In the genomic region with DNA sequence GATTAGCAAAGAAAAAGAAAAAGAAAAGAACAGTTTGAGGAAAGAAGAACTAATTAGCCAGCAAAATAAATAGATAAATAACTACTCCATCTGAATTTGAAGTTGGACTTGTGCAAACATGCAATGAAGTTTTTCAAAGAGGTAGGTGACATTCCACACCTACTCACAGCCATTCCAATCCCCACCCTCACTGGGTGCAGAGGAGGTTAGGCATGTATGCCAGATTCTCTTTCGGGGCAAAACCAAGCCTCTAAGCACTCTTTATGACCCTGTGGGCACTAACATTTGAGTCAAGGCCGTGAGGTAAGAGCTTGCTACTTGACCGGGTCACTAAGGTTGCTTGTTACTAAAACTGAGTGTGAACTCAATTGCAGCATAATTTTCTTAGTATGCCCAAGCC, we compare ENCODE assay signal across 30 cellular contexts.
DNase-seq lines count a peak whose midpoint lies in the region; ATAC-seq and TF ChIP-seq lines count a peak whose summit lies in the region.
"Had no signal": no experiment of that assay in that cellular context is flagged by ENCODE, and none has a peak within 500 bp of the region (broad histone marks: within the 10 kb centered on the region; RNA-seq: fewer than 3 reads in every experiment).

No MANE protein-coding gene starts in this region.

- no peaks in the 10 kb centered on the region for H3K4me1 Mint-ChIP-seq in activated T-cell treated with anti-CD3 and anti-CD28 coated beads, Interleukin-2, amount 50 U/mL, for 24 hours (ENCODE audit: low read depth)
- H3K4me1 Mint-ChIP-seq: activated CD4-positive, alpha-beta T cell treated with anti-CD3 and anti-CD28 coated beads, Interleukin-2, amount 10 ng/mL, durations not matched to agents 24 days and 14 days; brain; CD14-positive monocyte; nephron progenitor cell; stimulated activated memory B cell treated with anti-CD40 and anti-IgM and Interleukin-4, amounts not matched to agents 10 μg/mL and 1 μg/mL and 100 μg/mL, for 72 hours had no signal

- H3K79me2 ChIP-seq in mammary epithelial cell (ENCODE audit: insufficient read depth, low read length), result no peaks in the 10 kb centered on the region
- H3K79me2 ChIP-seq: parathyroid adenoma had no signal

- H3K4me2 ChIP-seq in mammary epithelial cell (ENCODE audit: insufficient read depth, low read depth, low read length), result peak overlapping the region; percentile 52
- H3K4me2 ChIP-seq: KMS-11 had no signal

- no TSS peak for BruUV-seq in mammary epithelial cell (replicated peaks; lab: Mats Ljungman, UMichigan)

- CTCF ChIA-PET in mammary epithelial cell (lab: Charles Lee; ENCODE audit: low non-redundant PET), result no interaction called here

- H2AFZ ChIP-seq in mammary epithelial cell (ENCODE audit: low read depth, low read length), result peak overlapping the region; percentile 64
- H2AFZ ChIP-seq: parathyroid adenoma had no signal

- H3K4me1 ChIP-seq in mammary epithelial cell (ENCODE audit: insufficient read depth, low read length) (no peaks in the 10 kb centered on the region), lung (ENCODE audit: control insufficient read depth in 2 of 2, insufficient read depth in 2 of 2, low read length in 2 of 2) (no peaks in the 10 kb centered on the region), upper lobe of right lung (peaks cover 4% of the 10 kb centered on the region)
- H3K4me1 ChIP-seq: parathyroid adenoma, right atrium auricular region, suprapubic skin, vagina had no signal

- no peaks in the 10 kb centered on the region for H3K27me3 Mint-ChIP-seq in activated T-cell treated with anti-CD3 and anti-CD28 coated beads, Interleukin-2, amount 50 U/mL, for 24 hours
- H3K27me3 Mint-ChIP-seq: activated CD4-positive, alpha-beta T cell treated with anti-CD3 and anti-CD28 coated beads, Interleukin-2, amount 10 ng/mL, durations not matched to agents 24 days and 14 days; brain; stimulated activated memory B cell treated with anti-CD40 and anti-IgM and Interleukin-4, amounts not matched to agents 10 μg/mL and 1 μg/mL and 100 μg/mL, for 72 hours had no signal

- no peak overlapping the region for H3K4me3 ChIP-seq in mammary epithelial cell (replicated peaks in 1 of 3; ENCODE audit: insufficient read depth in 1 of 3, low read depth in 2 of 3, low read length in 3 of 3)
- H3K4me3 ChIP-seq in lung, result no peak overlapping the region
- H3K4me3 ChIP-seq in upper lobe of right lung, result no peak overlapping the region
- H3K4me3 ChIP-seq: dorsolateral prefrontal cortex, GM12878, mucosa of descending colon, right atrium auricular region, suprapubic skin, vagina had no signal

- H3K9ac ChIP-seq in mammary epithelial cell (ENCODE audit: insufficient read depth, low read length), result no peak overlapping the region
- H3K9ac ChIP-seq: KMS-11, parathyroid adenoma had no signal

- dilution Hi-C loops in mammary epithelial cell (cut with HindIII; ENCODE audit: low sequenced_read_pairs), result no loop called here

- no peaks in the 10 kb centered on the region for H3K9me3 ChIP-seq in mammary epithelial cell (replicated peaks; ENCODE audit: insufficient read depth, low read length)
- no peaks in the 10 kb centered on the region for H3K9me3 ChIP-seq in lung (ENCODE audit: control insufficient read depth in 2 of 2, insufficient read depth in 1 of 2, low read length in 1 of 2)
- no peaks in the 10 kb centered on the region for H3K9me3 ChIP-seq in upper lobe of right lung
- H3K9me3 ChIP-seq: mucosa of descending colon, right atrium auricular region, suprapubic skin, vagina had no signal

- in situ Hi-C loops in mammary epithelial cell (cut with MboI; ENCODE audit: low sequenced_read_pairs in 2 of 2), result no loop called here

- no peaks in the 10 kb centered on the region for H3K27me3 ChIP-seq in mammary epithelial cell (ENCODE audit: insufficient read depth, low read length)
- H3K27me3 ChIP-seq in lung (ENCODE audit: control insufficient read depth, insufficient read depth), result no peaks in the 10 kb centered on the region
- no peaks in the 10 kb centered on the region for H3K27me3 ChIP-seq in upper lobe of right lung
- H3K27me3 ChIP-seq: dorsolateral prefrontal cortex, right atrium auricular region, suprapubic skin, vagina had no signal

- no peaks in the 10 kb centered on the region for H3K9me3 Mint-ChIP-seq in activated T-cell treated with anti-CD3 and anti-CD28 coated beads, Interleukin-2, amount 50 U/mL, for 24 hours
- H3K9me3 Mint-ChIP-seq: activated CD4-positive, alpha-beta T cell treated with anti-CD3 and anti-CD28 coated beads, Interleukin-2, amount 10 ng/mL, durations not matched to agents 24 days and 14 days; brain; nephron progenitor cell; stimulated activated memory B cell treated with anti-CD40 and anti-IgM and Interleukin-4, amounts not matched to agents 10 μg/mL and 1 μg/mL and 100 μg/mL, for 72 hours had no signal

- WGBS in mammary epithelial cell (ENCODE audit: low coverage, missing lambda C conversion rate), result 4% methylated on average over 3 of the region's 3 CpGs
- WGBS in lung, 2 donors, result 65 to 78% methylated on average over 3 of the region's 3 CpGs

- H3K4me3 Mint-ChIP-seq in activated T-cell treated with anti-CD3 and anti-CD28 coated beads, Interleukin-2, amount 50 U/mL, for 24 hours, result no peak overlapping the region
- H3K4me3 Mint-ChIP-seq: activated CD4-positive, alpha-beta T cell treated with anti-CD3 and anti-CD28 coated beads, Interleukin-2, amount 10 ng/mL, durations not matched to agents 24 days and 14 days; brain; CD14-positive monocyte; nephron progenitor cell; stimulated activated memory B cell treated with anti-CD40 and anti-IgM and Interleukin-4, amounts not matched to agents 10 μg/mL and 1 μg/mL and 100 μg/mL, for 72 hours had no signal

- H3K36me3 Mint-ChIP-seq in activated T-cell treated with anti-CD3 and anti-CD28 coated beads, Interleukin-2, amount 50 U/mL, for 24 hours (ENCODE audit: low read depth), result no peaks in the 10 kb centered on the region
- H3K36me3 Mint-ChIP-seq: brain; CD14-positive monocyte; stimulated activated memory B cell treated with anti-CD40 and anti-IgM and Interleukin-4, amounts not matched to agents 10 μg/mL and 1 μg/mL and 100 μg/mL, for 72 hours had no signal

- no peak overlapping the region for H3K27ac Mint-ChIP-seq in activated T-cell treated with anti-CD3 and anti-CD28 coated beads, Interleukin-2, amount 50 U/mL, for 24 hours
- H3K27ac Mint-ChIP-seq: activated CD4-positive, alpha-beta T cell treated with anti-CD3 and anti-CD28 coated beads, Interleukin-2, amount 10 ng/mL, durations not matched to agents 24 days and 14 days; brain; CD14-positive monocyte; nephron progenitor cell; stimulated activated memory B cell treated with anti-CD40 and anti-IgM and Interleukin-4, amounts not matched to agents 10 μg/mL and 1 μg/mL and 100 μg/mL, for 72 hours had no signal

- no peaks in the 10 kb centered on the region for H3K36me3 ChIP-seq in mammary epithelial cell (ENCODE audit: insufficient read depth, low read length)
- no peaks in the 10 kb centered on the region for H3K36me3 ChIP-seq in lung (ENCODE audit: control insufficient read depth in 2 of 2, insufficient read depth in 2 of 2, low read length in 2 of 2)
- no peaks in the 10 kb centered on the region for H3K36me3 ChIP-seq in upper lobe of right lung
- H3K36me3 ChIP-seq: right atrium auricular region, suprapubic skin, vagina, WERI-Rb-1 had no signal

- intact Hi-C loops in mammary epithelial cell (cut with micrococcal nuclease), result no loop called here
- intact Hi-C loops in upper lobe of right lung (cut with DNase I), result no loop called here

- no peak for TF ChIP-seq CTCF in mammary epithelial cell (conservative IDR thresholded peaks at IDR 0.05 in 1 of 2, IDR thresholded peaks at IDR 0.05 in 1 of 2; ENCODE audit: extremely low read depth in 1 of 2, insufficient read depth in 1 of 2, low read depth in 1 of 2, low read length in 2 of 2)
- TF ChIP-seq CTCF in lung (IDR thresholded peaks at IDR 0.05; ENCODE audit: control extremely low read depth, extremely low read depth), result no peak
- TF ChIP-seq CTCF in upper lobe of right lung (IDR thresholded peaks at IDR 0.05), result no peak

- peak; percentile 5 for DNase-seq in HuH-7.5 (ENCODE audit: low spot score)
- DNase-seq in mammary epithelial cell, result peak; percentile 84
- no peak for DNase-seq in lung (ENCODE audit: low spot score)
- DNase-seq in upper lobe of right lung, result no peak
- DNase-seq in substantia nigra (lab: John Stamatoyannopoulos, UW), result no peak
- no peak for DNase-seq in activated T-cell treated with anti-CD3 and anti-CD28 coated beads, Interleukin-2, amount 50 U/mL, for 24 hours
- DNase-seq in NCI-H526 treated with DMSO at 0.1 percent for 48 hours (lab: John Stamatoyannopoulos, UW), result no peak
- DNase-seq: activated CD4-positive, alpha-beta T cell treated with anti-CD3 and anti-CD28 coated beads, Interleukin-2, amount 10 ng/mL, durations not matched to agents 24 days and 14 days; activated naive CD4-positive, alpha-beta T cell treated with Interleukin-2 at 50 U/mL for 16 hours; dorsolateral prefrontal cortex; mucosa of descending colon; NCI-H1436; NCI-H2081 treated with DMSO at 0.1 percent for 48 hours; NCI-H446; NCI-H82; nephron progenitor cell; SHP77; stimulated activated CD4-positive, alpha-beta T cell treated with anti-CD3 and anti-CD28 coated beads, Interleukin-4, amount 100 ng/mL, for 1 hour; T-helper 9 cell; WERI-Rb-1 had no signal

- ATAC-seq in lung (ENCODE audit: insufficient read depth, low FRiP score) (peak; percentile 47), upper lobe of right lung (peak; percentile 83), HG03520 (IDR thresholded peaks at IDR 0.05; ENCODE audit: unreplicated experiment) (no peak)
- ATAC-seq: GM12878; mucosa of descending colon; stimulated activated memory B cell treated with anti-CD40 and anti-IgM and Interleukin-4, amounts not matched to agents 10 μg/mL and 1 μg/mL and 100 μg/mL, for 72 hours had no signal

- H4K20me1 ChIP-seq in mammary epithelial cell (ENCODE audit: insufficient read depth, low read length), result no peaks in the 10 kb centered on the region

- H3K27ac ChIP-seq in mammary epithelial cell (ENCODE audit: insufficient read depth, low read depth, low read length) (peak overlapping the region; percentile 65), lung (ENCODE audit: low read depth in 1 of 2, low read length in 1 of 2) (no peak overlapping the region), upper lobe of right lung (no peak overlapping the region), substantia nigra (ENCODE audit: low read depth, low read length, poor library complexity, severe bottlenecking) (no peak overlapping the region)
- H3K27ac ChIP-seq: dorsolateral prefrontal cortex, KMS-11, parathyroid adenoma, right atrium auricular region, suprapubic skin, vagina, WERI-Rb-1 had no signal

Comparison
In these comparisons a context has a peak if more than half of its experiments do, and no peak if none do; other contexts are left out.
1. DNase-seq: peak in HuH-7.5 (single experiment) and mammary epithelial cell (single experiment); none in lung (single experiment), upper lobe of right lung (single experiment), substantia nigra (0 of 49), activated T-cell treated with anti-CD3 and anti-CD28 coated beads, Interleukin-2, amount 50 U/mL, for 24 hours (single experiment) and NCI-H526 treated with DMSO at 0.1 percent for 48 hours (single experiment).